Comparison of ENCODE assay signal across 26 cellular contexts in genomic region chr7:96266580-96266979, GRCh38.
"Had no signal": no experiment of that assay in that cellular context is flagged by ENCODE, and none has a peak within 500 bp of the region (broad histone marks: within the 10 kb centered on the region; RNA-seq: fewer than 3 reads in every experiment).

No MANE protein-coding gene starts in this region.

- H3K4me3 Mint-ChIP-seq: naive thymus-derived CD8-positive, alpha-beta T cell; nephron; neural crest cell; stimulated activated effector memory CD8-positive, alpha-beta T cell treated with anti-CD3 and anti-CD28 coated beads, Interleukin-12 subunit alpha, Interleukin-12 subunit beta, amount 100 ng/mL, for 72 hours; stimulated activated naive CD8-positive, alpha-beta T cell treated with anti-CD3 and anti-CD28 coated beads, Interleukin-15, amount 100 ng/mL, for 72 hours had no signal

- H3K4me1 ChIP-seq: lower lobe of right lung, sigmoid colon, spleen, tibial nerve, upper lobe of left lung, vagina had no signal

- H3K27me3 ChIP-seq: ovary, sigmoid colon, spleen, tibial nerve, upper lobe of left lung, vagina had no signal

- H3K4me3 ChIP-seq: lower lobe of right lung, ovary, sigmoid colon, spleen, tibial nerve, upper lobe of left lung, vagina had no signal

- H3K9me3 ChIP-seq: lower lobe of right lung, ovary, sigmoid colon, spleen, tibial nerve, upper lobe of left lung, vagina had no signal

- H3K4me1 Mint-ChIP-seq: nephron, neural crest cell had no signal

- DNase-seq: hippocampal formation; kidney; left cardiac atrium; left ventricle myocardium superior; lower lobe of right lung; mammary epithelial cell; mesenchymal stem cell; naive thymus-derived CD8-positive, alpha-beta T cell; occipital lobe; ovary; retina; right cardiac atrium; sigmoid colon; small intestine; spleen; stimulated activated CD4-positive, alpha-beta T cell treated with anti-CD3 and anti-CD28 coated beads, Interleukin-4, amount 100 ng/mL, for 24 hours; stimulated activated naive CD4-positive, alpha-beta T cell; stimulated activated naive CD8-positive, alpha-beta T cell treated with anti-CD3 and anti-CD28 coated beads, Interleukin-15, amount 100 ng/mL, for 72 hours; substantia nigra; upper lobe of left lung had no signal

- ATAC-seq: left cardiac atrium; left ventricle myocardium superior; lower lobe of right lung; naive thymus-derived CD8-positive, alpha-beta T cell; right cardiac atrium; stimulated activated effector memory CD8-positive, alpha-beta T cell treated with anti-CD3 and anti-CD28 coated beads, Interleukin-12 subunit alpha, Interleukin-12 subunit beta, amount 100 ng/mL, for 72 hours; stimulated activated naive CD8-positive, alpha-beta T cell treated with anti-CD3 and anti-CD28 coated beads, Interleukin-15, amount 100 ng/mL, for 72 hours had no signal

- FAIRE-seq: kidney, small intestine had no signal

- H3K27me3 Mint-ChIP-seq: naive thymus-derived CD8-positive, alpha-beta T cell; progenitor cell of endocrine pancreas; stimulated activated naive CD8-positive, alpha-beta T cell treated with anti-CD3 and anti-CD28 coated beads, Interleukin-15, amount 100 ng/mL, for 72 hours had no signal

- H3K36me3 ChIP-seq: lower lobe of right lung, ovary, sigmoid colon, vagina had no signal

- H3K27ac ChIP-seq: lower lobe of right lung, ovary, sigmoid colon, spleen, tibial nerve, upper lobe of left lung, vagina had no signal

- H3K27ac Mint-ChIP-seq: naive thymus-derived CD8-positive, alpha-beta T cell; nephron; progenitor cell of endocrine pancreas; stimulated activated effector memory CD8-positive, alpha-beta T cell treated with anti-CD3 and anti-CD28 coated beads, Interleukin-12 subunit alpha, Interleukin-12 subunit beta, amount 100 ng/mL, for 72 hours; stimulated activated naive CD8-positive, alpha-beta T cell treated with anti-CD3 and anti-CD28 coated beads, Interleukin-15, amount 100 ng/mL, for 72 hours had no signal
